1 cellular context compared by ENCODE assay signal in genomic region chr2:170715062-170715931, GRCh38.
TF ChIP-seq lines count a peak whose summit lies in the region.

TSS of gene SP5 (plus strand) at chr2:170715337. CDS start at chr2:170715513, 176 bp downstream.

TF ChIP-seq in H1, 55 proteins besides CTCF, POLR2A, EP300 and RAD21 (continued from another document):
- TF ChIP-seq SIRT6 (IDR thresholded peaks at IDR 0.05; ENCODE audit: low read length) (no peak), CHD1 (IDR thresholded peaks at IDR 0.05; ENCODE audit: low read depth, low read length) (no peak), ASH2L (IDR thresholded peaks at IDR 0.05; ENCODE audit: low read length) (no peak), MAX (IDR thresholded peaks at IDR 0.05) (peak; percentile 43; the same call in 1 of the 2 replicates), CREB1 (IDR thresholded peaks at IDR 0.05) (no peak), SIN3A (conservative IDR thresholded peaks at IDR 0.05 in 1 of 2, IDR thresholded peaks at IDR 0.05 in 1 of 2; ENCODE audit: low read depth in 1 of 2, low read length in 2 of 2) (no peak), NANOG (IDR thresholded peaks at IDR 0.05; ENCODE audit: insufficient read depth, low read depth, low read length, poor library complexity, severe bottlenecking) (no peak), RFX5 (IDR thresholded peaks at IDR 0.05; ENCODE audit: borderline replicate concordance, low read depth, low read length) (no peak), SP4 (IDR thresholded peaks at IDR 0.05; ENCODE audit: low read length) (peak; percentile 18; the same call in 1 of the 2 replicates), ATF2 (IDR thresholded peaks at IDR 0.05; ENCODE audit: low read length) (no peak), CHD2 (IDR thresholded peaks at IDR 0.05; ENCODE audit: low read length) (no peak), POLR2AphosphoS5 (IDR thresholded peaks at IDR 0.05; ENCODE audit: low read depth, low read length) (no peak), E2F6 (IDR thresholded peaks at IDR 0.05) (peak; percentile 61), HDAC6 (IDR thresholded peaks at IDR 0.05; ENCODE audit: low read depth, low read length) (no peak), CBX5 (IDR thresholded peaks at IDR 0.05; ENCODE audit: low read depth, low read length) (no peak), FOSL1 (IDR thresholded peaks at IDR 0.05; ENCODE audit: insufficient read depth, low read depth, low read length) (no peak), PHF8 (conservative IDR thresholded peaks at IDR 0.05; ENCODE audit: low read depth, low read length) (no peak), SAP30 (IDR thresholded peaks at IDR 0.05; ENCODE audit: insufficient read depth, insufficient replicate concordance, low read length) (no peak), TAF1 (IDR thresholded peaks at IDR 0.05; ENCODE audit: low read depth, low read length) (no peak), ATF3 (IDR thresholded peaks at IDR 0.05; ENCODE audit: insufficient read depth, low read depth, low read length) (no peak), SIX5 (IDR thresholded peaks at IDR 0.05; ENCODE audit: low read depth, low read length) (no peak), CHD7 (IDR thresholded peaks at IDR 0.05; ENCODE audit: insufficient replicate concordance, low read length) (no peak), HDAC2 (IDR thresholded peaks at IDR 0.05; ENCODE audit: borderline replicate concordance in 1 of 2, low read depth in 2 of 2, low read length in 2 of 2) (no peak; a peak in 1 of 4 replicates), SRF (IDR thresholded peaks at IDR 0.05; ENCODE audit: low read depth, low read length) (no peak), BCL11A (IDR thresholded peaks at IDR 0.05; ENCODE audit: low read depth in 2 of 2, low read length in 2 of 2) (no peak), SP2 (IDR thresholded peaks at IDR 0.05; ENCODE audit: low read length) (no peak), EGR1 (IDR thresholded peaks at IDR 0.05; ENCODE audit: borderline replicate concordance, low read depth, low read length) (no peak), SP1 (IDR thresholded peaks at IDR 0.05; ENCODE audit: low read depth, low read length) (no peak), CTBP2 (IDR thresholded peaks at IDR 0.05; ENCODE audit: borderline replicate concordance, insufficient read depth, insufficient read length, low read length) (peak; percentile 66), NRF1 (IDR thresholded peaks at IDR 0.05; ENCODE audit: low read depth, low read length) (no peak)
TF ChIP-seq in H1: peak in this region for 8.
